In the genomic region with DNA sequence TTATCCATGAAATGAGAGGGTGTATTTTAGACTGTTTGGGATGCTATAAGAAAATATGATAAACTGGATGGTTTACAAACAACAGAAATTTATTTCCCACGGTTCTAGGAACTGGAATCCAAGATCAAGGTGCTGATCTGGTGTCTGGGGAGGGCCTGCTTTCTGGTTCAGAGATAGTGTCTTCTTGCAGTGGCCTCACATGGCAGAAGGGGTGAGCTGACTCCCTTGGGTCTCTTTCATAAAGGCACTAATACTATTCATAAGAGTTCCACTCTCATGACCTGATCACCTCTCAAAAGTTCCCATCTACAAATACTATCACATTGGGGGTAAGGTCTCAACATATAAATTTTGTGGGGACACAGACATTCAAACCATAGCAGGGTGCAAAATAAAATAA, we compare ENCODE assay signal across 23 cellular contexts. TPM values are rescaled to one million over a fixed set of nuclear protein-coding genes. Genes with fewer than 3 reads are reported as not detected.
DNase-seq lines count a peak whose midpoint lies in the region; ATAC-seq, FAIRE-seq and TF ChIP-seq lines count a peak whose summit lies in the region.
"Had no signal": no experiment of that assay in that cellular context is flagged by ENCODE, and none has a peak within 500 bp of the region (broad histone marks: within the 10 kb centered on the region; RNA-seq: fewer than 3 reads in every experiment).

No MANE protein-coding gene starts in this region.

- H3K9me3 ChIP-seq in OCI-LY7 (ENCODE audit: low read length) (peaks cover 8% of the 10 kb centered on the region; the same call in 1 of the 2 replicates), GM12878 (replicated peaks; ENCODE audit: control insufficient read depth, insufficient read depth, low read length) (no peaks in the 10 kb centered on the region), stomach (no peaks in the 10 kb centered on the region), aorta (ENCODE audit: control insufficient read depth, low read length) (no peaks in the 10 kb centered on the region)
- H3K9me3 ChIP-seq: breast epithelium, MG63 had no signal

- peaks cover 13% of the 10 kb centered on the region for H3K36me3 ChIP-seq in OCI-LY7 (ENCODE audit: insufficient read depth, low read length)
- no peaks in the 10 kb centered on the region for H3K36me3 ChIP-seq in GM12878 (ENCODE audit: control insufficient read depth in 2 of 2, insufficient read depth in 2 of 2, low read length in 1 of 2)
- H3K36me3 ChIP-seq in stomach: no peaks in the 10 kb centered on the region
- no peaks in the 10 kb centered on the region for H3K36me3 ChIP-seq in aorta (ENCODE audit: control insufficient read depth in 1 of 2, insufficient read depth in 2 of 2, low read length in 1 of 2)
- H3K36me3 ChIP-seq: breast epithelium, MG63, neural progenitor cell had no signal

- intact Hi-C loops in OCI-LY7 (cut with micrococcal nuclease; ENCODE audit: unreplicated experiment) (no loop called here), GM12878 (cut with micrococcal nuclease; ENCODE audit: unreplicated experiment) (no loop called here), stomach (cut with DNase I; ENCODE audit: low total_unique reads) (no loop called here), aorta (cut with DNase I) (loop anchor here in 1 of 2 donors (10.0 kb wide), 1 partner anchor 135 kb away; no protein-coding TSS in a partner anchor)

- SMC1A ChIA-PET in GM12878 (lab: Charles Lee; ENCODE audit: uncharacterized antibody, unreplicated experiment): interaction anchor here (0.5 to 4.2 kb wide), 2 partner anchors 8 to 79 kb away, joined by 3 to 59 read pairs; partner anchors contain the start of gene AMZ2

- H3K4me3 ChIP-seq in OCI-LY7 (ENCODE audit: low read depth, low read length, poor library complexity, severe bottlenecking): peak overlapping the region; percentile 65
- H3K4me3 ChIP-seq in GM12878: no peak overlapping the region
- H3K4me3 ChIP-seq in stomach: no peak overlapping the region
- no peak overlapping the region for H3K4me3 ChIP-seq in aorta (ENCODE audit: low read length in 2 of 2)
- H3K4me3 ChIP-seq: breast epithelium, MG63, neural progenitor cell had no signal

- POLR2A ChIA-PET in OCI-LY7 (lab: Charles Lee) (interaction anchor here (0.9 to 4.1 kb wide), 5 partner anchors 8 to 67 kb away, joined by 3 to 55 read pairs (median 4); partner anchors contain the start of gene AMZ2), GM12878 (lab: Charles Lee) (interaction anchor here (5.5 kb wide), 1 partner anchor 8 kb away, joined by 66 read pairs; the partner anchor contains the start of gene AMZ2)

- H4K20me1 ChIP-seq in OCI-LY7 (ENCODE audit: insufficient read depth, low read length): no peaks in the 10 kb centered on the region
- H4K20me1 ChIP-seq in GM12878 (ENCODE audit: control insufficient read depth, insufficient read depth): no peaks in the 10 kb centered on the region

- TF ChIP-seq POLR2A in GM12878 (IDR thresholded peaks at IDR 0.05; ENCODE audit: low read depth, low read length): no peak
- TF ChIP-seq POLR2A in stomach (IDR thresholded peaks at IDR 0.05): no peak

- no peak for DNase-seq in activated T-cell treated with anti-CD3 and anti-CD28 coated beads, Interleukin-2, amount 50 U/mL, for 4 hours
- no peak for DNase-seq in activated T-cell treated with anti-CD3 and anti-CD28 coated beads, Interleukin-2, amount 50 U/mL, for 1 hour
- peak; percentile 52 for DNase-seq in OCI-LY7 (ENCODE audit: low spot score)
- no peak for DNase-seq in GM12878 (ENCODE audit: low read depth, low spot score)
- no peak for DNase-seq in stomach
- DNase-seq in aorta: no peak
- DNase-seq in NCI-H1105 (lab: John Stamatoyannopoulos, UW): no peak
- DNase-seq in endothelial cell (ENCODE audit: low spot score): no peak
- DNase-seq: activated CD4-positive, alpha-beta T cell treated with anti-CD3 and anti-CD28 coated beads for 1 hour; activated effector memory CD4-positive, alpha-beta T cell treated with anti-CD3 and anti-CD28 coated beads, Interleukin-2, amount 50 U/mL, for 16 hours; GF-D8; HCEC 1CT; head of caudate nucleus; mesenchymal stem cell; MG63; NCI-H446 treated with DMSO at 0.1 percent for 48 hours; retina; SHP77; stimulated activated CD4-positive, alpha-beta T cell treated with anti-CD3 and anti-CD28 coated beads, Interleukin-15, amount 100 ng/mL, for 24 hours; T-helper 9 cell had no signal

- H3K9me3 Mint-ChIP-seq in activated T-cell treated with anti-CD3 and anti-CD28 coated beads, Interleukin-2, amount 50 U/mL, for 4 hours: no peaks in the 10 kb centered on the region
- H3K9me3 Mint-ChIP-seq in endothelial cell (ENCODE audit: unreplicated experiment): no peaks in the 10 kb centered on the region
- H3K9me3 Mint-ChIP-seq: neural progenitor cell had no signal

- H3K4me2 ChIP-seq in OCI-LY7 (ENCODE audit: low read length) (peak overlapping the region; percentile 84), GM12878 (ENCODE audit: control insufficient read depth, insufficient read depth) (peak overlapping the region; percentile 94; the same call in 1 of the 2 replicates)

- H3K27ac ChIP-seq in OCI-LY7 (ENCODE audit: low read depth, low read length, poor library complexity, severe bottlenecking): peak overlapping the region; percentile 96
- peak overlapping the region; percentile 96; the same call in 1 of the 2 replicates for H3K27ac ChIP-seq in GM12878 (ENCODE audit: control insufficient read depth, insufficient read depth)
- peak overlapping the region in 3 of 5 donors; percentile 25 to 89 (median 84) for H3K27ac ChIP-seq in stomach
- H3K27ac ChIP-seq in aorta (ENCODE audit: low read depth in 1 of 2, low read length in 2 of 2): no peak overlapping the region
- H3K27ac ChIP-seq: neural progenitor cell had no signal

- BruUV-seq in OCI-LY7 (replicated peaks; lab: Mats Ljungman, UMichigan) (no TSS peak), GM12878 (replicated peaks; lab: Mats Ljungman, UMichigan) (no TSS peak)

- H3K27me3 Mint-ChIP-seq in activated T-cell treated with anti-CD3 and anti-CD28 coated beads, Interleukin-2, amount 50 U/mL, for 4 hours (ENCODE audit: low read depth): no peaks in the 10 kb centered on the region
- H3K27me3 Mint-ChIP-seq in endothelial cell (ENCODE audit: unreplicated experiment): no peaks in the 10 kb centered on the region

- H3K4me1 ChIP-seq in OCI-LY7 (ENCODE audit: insufficient read depth, low read length, poor library complexity, severe bottlenecking) (peaks cover 91% of the 10 kb centered on the region), GM12878 (ENCODE audit: control insufficient read depth, insufficient read depth, low read length) (peaks cover 41% of the 10 kb centered on the region), stomach (peaks cover 0 to 30% (median 9%) of the 10 kb centered on the region in 4 donors), aorta (ENCODE audit: control insufficient read depth in 1 of 2, insufficient read depth in 2 of 2, low read length in 2 of 2) (no peaks in the 10 kb centered on the region)
- H3K4me1 ChIP-seq: breast epithelium had no signal

- H3K9ac ChIP-seq in GM12878 (ENCODE audit: control insufficient read depth, insufficient read depth, low read length): no peak overlapping the region; the same call in 1 of the 2 replicates
- H3K9ac ChIP-seq: neural progenitor cell had no signal

- CTCF ChIA-PET in OCI-LY7 (lab: Charles Lee; ENCODE audit: unreplicated experiment): no interaction called here
- CTCF ChIA-PET in GM12878 (lab: Yijun Ruan, JAX): interaction anchor here (5.1 kb wide), 1 partner anchor 8 kb away, joined by 32 read pairs; the partner anchor contains the start of gene AMZ2

- no peak for FAIRE-seq in GM12878 (lab: Jason Lieb, UNC)
- FAIRE-seq: islet of Langerhans had no signal

- H3K4me1 Mint-ChIP-seq in activated T-cell treated with anti-CD3 and anti-CD28 coated beads, Interleukin-2, amount 50 U/mL, for 4 hours (ENCODE audit: low read depth): peaks cover 59% of the 10 kb centered on the region
- no peaks in the 10 kb centered on the region for H3K4me1 Mint-ChIP-seq in endothelial cell (ENCODE audit: unreplicated experiment)

- TF ChIP-seq EP300 in GM12878 (IDR thresholded peaks at IDR 0.05; ENCODE audit: borderline replicate concordance in 1 of 2, control insufficient read depth in 1 of 2, low read depth in 2 of 2, low read length in 2 of 2): no peak
- TF ChIP-seq EP300 in stomach (IDR thresholded peaks at IDR 0.05): no peak

- TF ChIP-seq RAD21 in GM12878 (IDR thresholded peaks at IDR 0.05; ENCODE audit: insufficient read depth, low read depth, low read length): no peak

- no peak for ATAC-seq in activated T-cell treated with anti-CD3 and anti-CD28 coated beads, Interleukin-2, amount 50 U/mL, for 4 hours
- ATAC-seq in GM12878 (no peak), aorta (ENCODE audit: low FRiP score) (no peak)

- no peak overlapping the region for H3K27ac Mint-ChIP-seq in endothelial cell (ENCODE audit: unreplicated experiment)

- H3K4me3 Mint-ChIP-seq in activated T-cell treated with anti-CD3 and anti-CD28 coated beads, Interleukin-2, amount 50 U/mL, for 4 hours: peak overlapping the region; percentile 4
- H3K4me3 Mint-ChIP-seq in endothelial cell (ENCODE audit: unreplicated experiment): no peak overlapping the region
- H3K4me3 Mint-ChIP-seq: neural progenitor cell had no signal

- H2AFZ ChIP-seq in OCI-LY7 (ENCODE audit: low read length) (no peak overlapping the region; the same call in 1 of the 2 replicates), GM12878 (ENCODE audit: control insufficient read depth, low read depth, low read length) (0 out of 2 replicates have a peak overlapping the region, but pooled peaks have one; percentile 76)
- H2AFZ ChIP-seq: neural progenitor cell had no signal

- H3K27me3 ChIP-seq in GM12878 (replicated peaks in 1 of 2; ENCODE audit: control insufficient read depth in 2 of 2, insufficient read depth in 2 of 2, low read length in 1 of 2) (no peaks in the 10 kb centered on the region), stomach (no peaks in the 10 kb centered on the region), aorta (ENCODE audit: control insufficient read depth in 1 of 2, insufficient read depth in 2 of 2, low read length in 1 of 2) (no peaks in the 10 kb centered on the region)
- H3K27me3 ChIP-seq: breast epithelium, MG63, neural progenitor cell had no signal

- 45% methylated on average over 1 of the region's 1 CpG for WGBS in GM12878 (ENCODE audit: insufficient coverage, insufficient replicate concordance, low lambda C conversion rate, missing lambda C conversion rate)
- 64 to 84% (median 69%) methylated on average over 1 of the region's 1 CpG for WGBS in stomach, 5 donors
- 77 to 93% methylated on average over 1 of the region's 1 CpG for WGBS in aorta, 2 donors

- in situ Hi-C loops in GM12878 (cut with MboI): no loop called here

- RAD21 ChIA-PET in GM12878 (lab: Charles Lee; ENCODE audit: unreplicated experiment): interaction anchor here (4.0 kb wide), 1 partner anchor 8 kb away, joined by 46 read pairs; the partner anchor contains the start of gene AMZ2

- peaks cover 2% of the 10 kb centered on the region for H3K36me3 Mint-ChIP-seq in activated T-cell treated with anti-CD3 and anti-CD28 coated beads, Interleukin-2, amount 50 U/mL, for 4 hours (ENCODE audit: insufficient read depth)
- no peaks in the 10 kb centered on the region for H3K36me3 Mint-ChIP-seq in endothelial cell (ENCODE audit: low read depth, unreplicated experiment)
- H3K36me3 Mint-ChIP-seq: neural progenitor cell had no signal

- peaks cover 78% of the 10 kb centered on the region for H3K79me2 ChIP-seq in OCI-LY7 (ENCODE audit: insufficient read depth, low read depth, low read length)
- no peaks in the 10 kb centered on the region for H3K79me2 ChIP-seq in GM12878 (ENCODE audit: control insufficient read depth, insufficient read depth, low read length)

- no peaks in the 10 kb centered on the region for H3K9me2 ChIP-seq in OCI-LY7 (ENCODE audit: insufficient read depth, low read length)

- peak; percentile 32; the same call in 1 of the 2 replicates for TF ChIP-seq CTCF in OCI-LY7 (conservative IDR thresholded peaks at IDR 0.05; ENCODE audit: low read length)
- no peak for TF ChIP-seq CTCF in GM12878 (IDR thresholded peaks at IDR 0.05 in 2 of 3, conservative IDR thresholded peaks at IDR 0.05 in 1 of 3; ENCODE audit: control insufficient read depth in 2 of 3, extremely low read depth in 1 of 3, insufficient read depth in 1 of 3, low read depth in 3 of 3, low read length in 3 of 3)
- no peak for TF ChIP-seq CTCF in stomach (IDR thresholded peaks at IDR 0.05)
- TF ChIP-seq CTCF in endothelial cell (IDR thresholded peaks at IDR 0.05; ENCODE audit: unreplicated experiment): no peak

RNA-seq across cellular contexts. Expression of gene AMZ2, which starts 7.9 kb away (rescaled TPM):
- 10 to 100 TPM; 62.7 to 74.6 (median 72.8) TPM for total RNA-seq in activated T-cell treated with anti-CD3 and anti-CD28 coated beads, Interleukin-2, amount 50 U/mL, for 4 hours
- 105 and 117 TPM in 2 replicates for total RNA-seq in OCI-LY7 (2014; rRNA removed; shearing (Covaris generic))
- total RNA-seq in OCI-LY7 (2022) (248 and 285 TPM in 2 replicates), GM12878 (2014; rRNA removed) (85.7 and 95.9 TPM in 2 replicates), GM12878 (2014; rRNA removed; fragmentation: Illumina TruSeq; extraction: Trizol) (101 and 104 TPM in 2 replicates), GM12878 (2021) (80.4 and 87.7 TPM in 2 replicates), stomach (10 to 100 TPM in 4 of 5 donors, 1 to 10 TPM in 1; 1.2 to 73.2 (median 30.7) TPM), aorta (10 to 100 TPM; 32.4 to 47.9 TPM), endothelial cell (ENCODE audit: unreplicated experiment) (70.3 TPM)
- total RNA-seq in GM12878 (2013; cell fraction: nucleolus; rRNA removed): 37.2 and 37.7 TPM in 2 replicates
- polyA plus RNA-seq in GM12878 (2011; ENCODE audit: low read depth): 62.4 TPM
- polyA plus RNA-seq in GM12878 (2011; rRNA removed) (125 and 185 TPM in 2 replicates), GM12878 (2014; fragmentation: Illumina TruSeq; extraction: Trizol) (169 and 200 TPM in 2 replicates), GM12878 (2014; fragmentation: Nextera tagmentation; extraction: Ambion mirVana) (100 to 1,000 TPM; 127 to 135 TPM), GM12878 (2014; rRNA removed) (67.4 and 79.1 TPM in 2 replicates), GM12878 (2016; fragmentation: Nextera tagmentation; extraction: Ambion mirVana) (100 to 1,000 TPM; 182 to 189 TPM), stomach (10 to 100 TPM; 46.3 to 61.7 (median 47.7) TPM), aorta (10 to 100 TPM; 51.5 to 75.3 TPM)
- polyA plus RNA-seq in GM12878 (2011; cell fraction: cytosol; rRNA removed): 70.6 and 83.1 TPM in 2 replicates
- polyA plus RNA-seq in GM12878 (2011; cell fraction: nucleus; rRNA removed): 64.0 and 81.7 TPM in 2 replicates
- polyA plus RNA-seq in GM12878 (2012): 65.3 and 84.1 TPM in 2 replicates
- 40.2 and 51.5 TPM in 2 replicates for polyA minus RNA-seq in GM12878 (2011; rRNA and poly(A)+ RNA removed)
- 12.5 and 15.9 TPM in 2 replicates for polyA minus RNA-seq in GM12878 (2011; cell fraction: cytosol; rRNA and poly(A)+ RNA removed)
- 20.1 and 27.3 TPM in 2 replicates for polyA minus RNA-seq in GM12878 (2011; cell fraction: nucleus; rRNA and poly(A)+ RNA removed)

RNA-seq across cellular contexts. Expression of gene SLC16A6, which starts 51.0 kb away (rescaled TPM):
- 1 to 10 TPM; 5.9 to 7.7 (median 6.0) TPM for total RNA-seq in activated T-cell treated with anti-CD3 and anti-CD28 coated beads, Interleukin-2, amount 50 U/mL, for 4 hours
- 3.7 and 4.5 TPM in 2 replicates for total RNA-seq in OCI-LY7 (2014; rRNA removed; shearing (Covaris generic))
- total RNA-seq in OCI-LY7 (2022) (15.4 and 18.9 TPM in 2 replicates), GM12878 (2014; rRNA removed) (7.5 TPM in 2 replicates), GM12878 (2014; rRNA removed; fragmentation: Illumina TruSeq; extraction: Trizol) (7.7 and 8.0 TPM in 2 replicates), GM12878 (2021) (7.6 and 8.1 TPM in 2 replicates), stomach (under 1 TPM in 1 of 5 donors, not detected in 4; 0.92 TPM), aorta (1 to 10 TPM in 1 of 2 donors, under 1 TPM in 1; 0.51 to 5.4 TPM), endothelial cell (ENCODE audit: unreplicated experiment) (2.4 TPM)
- 2.8 and 3.9 TPM in 2 replicates for total RNA-seq in GM12878 (2013; cell fraction: nucleolus; rRNA removed)
- polyA plus RNA-seq in GM12878 (2011; ENCODE audit: low read depth): 3.0 TPM
- polyA plus RNA-seq in GM12878 (2011; rRNA removed) (5.5 and 6.8 TPM in 2 replicates), GM12878 (2014; fragmentation: Illumina TruSeq; extraction: Trizol) (8.8 and 8.9 TPM in 2 replicates), GM12878 (2014; fragmentation: Nextera tagmentation; extraction: Ambion mirVana) (1 to 10 TPM; 2.4 to 2.9 TPM), GM12878 (2014; rRNA removed) (5.8 and 6.6 TPM in 2 replicates), GM12878 (2016; fragmentation: Nextera tagmentation; extraction: Ambion mirVana) (1 to 10 TPM; 4.1 to 5.3 TPM), stomach (under 1 TPM in 2 of 3 donors, not detected in 1; 0.37 to 0.80 TPM), aorta (under 1 TPM in 1 of 2 donors, not detected in 1; 0.38 TPM)
- polyA plus RNA-seq in GM12878 (2011; cell fraction: cytosol; rRNA removed): 4.1 and 4.7 TPM in 2 replicates
- polyA plus RNA-seq in GM12878 (2011; cell fraction: nucleus; rRNA removed): 3.5 and 4.5 TPM in 2 replicates
- 3.0 and 4.4 TPM in 2 replicates for polyA plus RNA-seq in GM12878 (2012)
- 10.6 and 12.1 TPM in 2 replicates for polyA minus RNA-seq in GM12878 (2011; rRNA and poly(A)+ RNA removed)
- polyA minus RNA-seq in GM12878 (2011; cell fraction: cytosol; rRNA and poly(A)+ RNA removed): 3.9 and 5.3 TPM in 2 replicates
- polyA minus RNA-seq in GM12878 (2011; cell fraction: nucleus; rRNA and poly(A)+ RNA removed): 1.7 and 3.3 TPM in 2 replicates

RNA-seq across cellular contexts. Expression of gene ARSG, which starts 51.3 kb away (rescaled TPM):
- total RNA-seq in activated T-cell treated with anti-CD3 and anti-CD28 coated beads, Interleukin-2, amount 50 U/mL, for 4 hours: 1 to 10 TPM; 3.2 to 4.6 (median 4.5) TPM
- 24.2 and 26.1 TPM in 2 replicates for total RNA-seq in OCI-LY7 (2014; rRNA removed; shearing (Covaris generic))
- total RNA-seq in OCI-LY7 (2022): 51.6 and 53.0 TPM in 2 replicates
- 68.9 and 84.0 TPM in 2 replicates for total RNA-seq in GM12878 (2013; cell fraction: nucleolus; rRNA removed)
- total RNA-seq in GM12878 (2014; rRNA removed): 6.6 and 10.4 TPM in 2 replicates
- total RNA-seq in GM12878 (2014; rRNA removed; fragmentation: Illumina TruSeq; extraction: Trizol): 9.2 and 9.8 TPM in 2 replicates
- total RNA-seq in GM12878 (2021): 7.7 and 9.0 TPM in 2 replicates
- 7.1 TPM for polyA plus RNA-seq in GM12878 (2011; ENCODE audit: low read depth)
- 7.5 and 9.3 TPM in 2 replicates for polyA plus RNA-seq in GM12878 (2011; rRNA removed)
- polyA plus RNA-seq in GM12878 (2011; cell fraction: cytosol; rRNA removed): 5.9 and 6.5 TPM in 2 replicates
- polyA plus RNA-seq in GM12878 (2011; cell fraction: nucleus; rRNA removed): 13.2 and 15.0 TPM in 2 replicates
- 5.2 and 5.9 TPM in 2 replicates for polyA plus RNA-seq in GM12878 (2012)
- 13.5 and 16.6 TPM in 2 replicates for polyA plus RNA-seq in GM12878 (2014; fragmentation: Illumina TruSeq; extraction: Trizol)
- 1 to 10 TPM; 2.9 to 3.2 TPM for polyA plus RNA-seq in GM12878 (2014; fragmentation: Nextera tagmentation; extraction: Ambion mirVana)
- 6.8 and 7.4 TPM in 2 replicates for polyA plus RNA-seq in GM12878 (2014; rRNA removed)
- polyA plus RNA-seq in GM12878 (2016; fragmentation: Nextera tagmentation; extraction: Ambion mirVana): 1 to 10 TPM; 8.3 to 9.2 TPM
- 12.7 and 14.7 TPM in 2 replicates for polyA minus RNA-seq in GM12878 (2011; rRNA and poly(A)+ RNA removed)
- polyA minus RNA-seq in GM12878 (2011; cell fraction: cytosol; rRNA and poly(A)+ RNA removed): 2.7 and 4.0 TPM in 2 replicates
- 9.7 and 11.2 TPM in 2 replicates for polyA minus RNA-seq in GM12878 (2011; cell fraction: nucleus; rRNA and poly(A)+ RNA removed)
- 10 to 100 TPM in 2 of 5 donors, 1 to 10 TPM in 2, under 1 TPM in 1; 0.45 to 74.7 (median 7.5) TPM for total RNA-seq in stomach
- 1 to 10 TPM in 2 of 3 donors, under 1 TPM in 1; 0.56 to 1.7 (median 1.1) TPM for polyA plus RNA-seq in stomach
- total RNA-seq in aorta: 1 to 10 TPM; 3.8 to 5.4 TPM
- 1 to 10 TPM in 1 of 2 donors, under 1 TPM in 1; 0.88 to 7.1 TPM for polyA plus RNA-seq in aorta
- 9.8 TPM for total RNA-seq in endothelial cell (ENCODE audit: unreplicated experiment)

Comparison
In these comparisons a context has a peak if more than half of its experiments do, and no peak if none do; other contexts are left out.
1. H3K27ac ChIP-seq: peak in OCI-LY7 (single experiment), GM12878 (single experiment) and stomach (3 of 5); none in aorta (0 of 2).